8 cellular contexts compared by ENCODE assay signal in the genomic region with DNA sequence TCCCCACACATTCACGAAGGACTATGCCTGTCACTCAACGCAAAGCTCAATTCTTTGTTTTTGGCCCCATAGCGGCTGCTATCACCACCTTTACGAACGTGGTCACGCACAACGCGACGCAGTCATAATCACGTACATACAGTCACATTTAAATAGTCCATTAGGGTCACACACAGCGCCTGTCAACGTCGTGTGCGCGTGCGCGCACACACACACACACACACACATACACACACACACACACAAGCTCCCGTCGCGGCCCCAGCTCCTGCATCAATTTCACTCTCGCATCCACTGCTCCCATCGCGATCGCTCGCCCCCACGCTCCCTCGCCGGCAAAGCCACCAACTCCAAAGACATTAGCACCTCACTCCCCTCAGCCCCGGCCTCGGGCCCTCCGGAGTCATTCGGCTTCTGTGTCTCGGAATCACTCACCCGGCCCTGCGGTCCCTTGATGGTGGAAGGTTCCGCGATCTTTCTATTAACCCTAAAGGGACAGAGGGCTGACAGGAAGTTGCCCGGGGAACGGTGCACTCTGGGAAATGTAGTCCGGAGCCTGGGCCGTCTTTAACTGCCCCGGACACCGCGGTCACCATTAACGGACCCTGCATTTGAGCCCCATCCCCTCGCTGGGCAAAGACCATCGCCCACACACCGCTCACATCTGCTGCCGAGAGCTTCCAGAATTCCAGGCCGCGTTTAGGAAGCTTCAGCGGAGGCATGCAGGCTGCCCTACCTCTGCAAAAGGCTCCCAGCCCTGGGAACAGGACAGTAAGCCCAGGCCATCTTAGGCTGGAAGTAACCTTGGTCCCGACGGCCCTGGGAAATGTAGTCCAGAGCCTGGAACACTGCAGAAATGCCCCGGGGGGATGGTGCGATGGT. TPM values are rescaled to one million over a fixed set of nuclear protein-coding genes. Genes with fewer than 3 reads are reported as not detected.
A peak's percentile ranks its signal among the peaks of the same experiment; 100 is the strongest.
DNase-seq lines count a peak whose midpoint lies in the region; ATAC-seq, FAIRE-seq and TF ChIP-seq lines count a peak whose summit lies in the region.

A gene (minus strand): TSS at position 486 of the 882 bp plus-strand sequence. CDS start 12,768 bp downstream, outside the sequence.

- no peaks in the 10 kb centered on the region for H3K27me3 Mint-ChIP-seq in Caco-2 (ENCODE audit: insufficient read depth, unreplicated experiment)
- H3K27me3 Mint-ChIP-seq in natural killer cell treated with Interleukin-12 subunit alpha and Interleukin-12 subunit beta and Interleukin-15 and Interleukin-18, amount 100 ng/mL, for 72 hours, result no peaks in the 10 kb centered on the region

- peak within 1 kb of the TSS; percentile 45 for H3K27ac ChIP-seq in HUES6 (ENCODE audit: low read depth, low read length)

- H3K4me1 Mint-ChIP-seq in Caco-2 (ENCODE audit: low read depth, unreplicated experiment), result no peaks in the 10 kb centered on the region
- peaks cover 6% of the 10 kb centered on the region in 2 donors for H3K4me1 Mint-ChIP-seq in natural killer cell treated with Interleukin-12 subunit alpha and Interleukin-12 subunit beta and Interleukin-15 and Interleukin-18, amount 100 ng/mL, for 72 hours (ENCODE audit: low read depth in 2 of 2)

- H3K36me3 ChIP-seq in Caco-2 (ENCODE audit: control insufficient read depth, insufficient read depth, low read length) (no peaks in the 10 kb centered on the region), HUES6 (ENCODE audit: control insufficient read depth, insufficient read depth, low read length) (peaks cover 10% of the 10 kb centered on the region)

- no peak within 1 kb of the TSS for H3K4me3 Mint-ChIP-seq in Caco-2 (ENCODE audit: unreplicated experiment)
- no peak within 1 kb of the TSS for H3K4me3 Mint-ChIP-seq in natural killer cell treated with Interleukin-12 subunit alpha and Interleukin-12 subunit beta and Interleukin-15 and Interleukin-18, amount 100 ng/mL, for 72 hours

- H3K36me3 Mint-ChIP-seq in Caco-2 (ENCODE audit: insufficient read depth, unreplicated experiment), result no peaks in the 10 kb centered on the region
- H3K36me3 Mint-ChIP-seq in natural killer cell treated with Interleukin-12 subunit alpha and Interleukin-12 subunit beta and Interleukin-15 and Interleukin-18, amount 100 ng/mL, for 72 hours, result peaks cover 34% of the 10 kb centered on the region

- H3K4me1 ChIP-seq in Caco-2 (no peaks in the 10 kb centered on the region), HUES6 (ENCODE audit: control insufficient read depth, insufficient read depth, low read length) (no peaks in the 10 kb centered on the region)

- FAIRE-seq in RCC 7860 (lab: Jason Lieb, UNC), result no peak

- TF ChIP-seq CTCF in Caco-2 (IDR thresholded peaks at IDR 0.05; ENCODE audit: insufficient read depth in 1 of 2, low read depth in 1 of 2, low read length in 1 of 2, severe bottlenecking in 1 of 2, unreplicated experiment in 1 of 2) (no peak), fibroblast of the aortic adventitia (IDR thresholded peaks at IDR 0.05; ENCODE audit: insufficient read depth, low read length) (no peak)

- CTCF ChIA-PET in Caco-2 (lab: Charles Lee), result no interaction called here

- peak; percentile 91 for ATAC-seq in GM21381 (IDR thresholded peaks at IDR 0.05; ENCODE audit: unreplicated experiment)
- ATAC-seq in natural killer cell treated with Interleukin-12 subunit alpha and Interleukin-12 subunit beta and Interleukin-15 and Interleukin-18, amount 100 ng/mL, for 72 hours, result peak; percentile 98

- H3K9me3 ChIP-seq in Caco-2 (peaks cover 35% of the 10 kb centered on the region), HUES6 (ENCODE audit: control insufficient read depth, insufficient read depth, low read depth, low read length) (peaks cover 24% of the 10 kb centered on the region; the same call in 1 of the 2 replicates)

- peak; percentile 38 to 73 for DNase-seq in Caco-2
- DNase-seq in RCC 7860 (ENCODE audit: low spot score), result peak; percentile 67
- peak; percentile 75 for DNase-seq in activated T-helper 9 cell treated with anti-CD3 and anti-CD28 coated beads, Interleukin-2, amount 50 U/mL, for 16 hours (ENCODE audit: low read depth)
- DNase-seq in fibroblast of the aortic adventitia (ENCODE audit: low read depth), result peak; percentile 94
- peak; percentile 91 for DNase-seq in natural killer cell treated with Interleukin-12 subunit alpha and Interleukin-12 subunit beta and Interleukin-15 and Interleukin-18, amount 100 ng/mL, for 72 hours (ENCODE audit: low spot score)
- peak; percentile 86 for DNase-seq in stimulated activated naive CD4-positive, alpha-beta T cell treated with Interleukin-2 at 50 U/mL for 16 hours (lab: John Stamatoyannopoulos, UW)

- peaks cover 19% of the 10 kb centered on the region for H3K9me3 Mint-ChIP-seq in Caco-2 (ENCODE audit: unreplicated experiment)
- peaks cover 6% of the 10 kb centered on the region for H3K9me3 Mint-ChIP-seq in natural killer cell treated with Interleukin-12 subunit alpha and Interleukin-12 subunit beta and Interleukin-15 and Interleukin-18, amount 100 ng/mL, for 72 hours

- intact Hi-C loops in Caco-2 (cut with micrococcal nuclease; ENCODE audit: unreplicated experiment), result no loop called here

- H3K27ac Mint-ChIP-seq in Caco-2 (ENCODE audit: unreplicated experiment), result no peak within 1 kb of the TSS
- no peak within 1 kb of the TSS for H3K27ac Mint-ChIP-seq in natural killer cell treated with Interleukin-12 subunit alpha and Interleukin-12 subunit beta and Interleukin-15 and Interleukin-18, amount 100 ng/mL, for 72 hours

- H3K4me3 ChIP-seq in Caco-2 (ENCODE audit: low read depth, low read length), result peak within 1 kb of the TSS; percentile 35
- peak within 1 kb of the TSS; percentile 76 for H3K4me3 ChIP-seq in HUES6 (ENCODE audit: low read depth, low read length)
- H3K4me3 ChIP-seq in fibroblast of the aortic adventitia (ENCODE audit: low read depth, low read length), result peak within 1 kb of the TSS; percentile 90

- peak within 1 kb of the TSS; percentile 89 for H3K9ac ChIP-seq in HUES6 (ENCODE audit: low read length)

- BruUV-seq in Caco-2 (replicated peaks; lab: Mats Ljungman, UMichigan), result no TSS peak

- H3K27me3 ChIP-seq in Caco-2 (replicated peaks; ENCODE audit: control insufficient read depth, insufficient read depth, low read length), result no peaks in the 10 kb centered on the region
- H3K27me3 ChIP-seq in HUES6 (ENCODE audit: control insufficient read depth, insufficient read depth, low read length), result no peaks in the 10 kb centered on the region

- POLR2A ChIA-PET in Caco-2 (lab: Charles Lee), result no interaction called here

RNA-seq across cellular contexts. Expression of the gene that starts here (rescaled TPM):
- 0.20 and 0.56 TPM in 2 replicates for total RNA-seq in Caco-2 (2022)
- 7.4 and 13.2 TPM in 2 replicates for total RNA-seq in fibroblast of the aortic adventitia (ENCODE audit: low replicate concordance)
- 1 to 10 TPM; 4.0 to 9.3 TPM for total RNA-seq in natural killer cell treated with Interleukin-12 subunit alpha and Interleukin-12 subunit beta and Interleukin-15 and Interleukin-18, amount 100 ng/mL, for 72 hours

Comparison
In these comparisons a context has a peak if more than half of its experiments do, and no peak if none do; other contexts are left out.
1. Peak in every context shown above with its lines: DNase-seq, ATAC-seq, H3K4me3 ChIP-seq and H3K27ac ChIP-seq.
2. Peak in DNase-seq and H3K4me3 ChIP-seq in Caco-2; RNA of the gene not detected or under 1 TPM.
3. H3K4me3 ChIP-seq: peak in every context shown above with its lines; median percentile 90 in fibroblast of the aortic adventitia; 76 in HUES6; 35 in Caco-2.